Comparison of ENCODE assay signal across 11 cellular contexts in the genomic region with DNA sequence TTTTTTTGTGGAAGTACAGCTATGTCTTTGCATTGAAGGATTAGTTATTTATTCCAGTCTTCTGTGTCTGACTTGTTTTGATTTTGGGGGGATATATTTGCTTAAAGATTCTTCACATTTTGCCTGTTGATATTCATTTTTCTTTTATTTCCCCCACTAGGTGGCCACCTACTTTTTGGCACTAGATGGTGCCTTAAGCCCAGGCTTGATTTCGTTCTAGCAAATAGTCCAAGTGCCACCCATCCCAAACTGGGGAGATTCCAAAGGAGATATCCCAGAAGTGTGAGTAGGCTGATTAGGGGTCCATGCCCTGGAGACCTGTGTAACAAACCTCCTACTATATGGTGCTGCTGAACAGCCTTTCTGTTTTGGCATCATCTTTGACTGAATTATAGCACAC.
A peak's percentile ranks its signal among the peaks of the same experiment; 100 is the strongest.
DNase-seq lines count a peak whose midpoint lies in the region; ATAC-seq and TF ChIP-seq lines count a peak whose summit lies in the region.
"Had no signal": no experiment of that assay in that cellular context is flagged by ENCODE, and none has a peak within 500 bp of the region (broad histone marks: within the 10 kb centered on the region; RNA-seq: fewer than 3 reads in every experiment).

No MANE protein-coding gene starts in this region.

- H3K9ac ChIP-seq in Loucy (ENCODE audit: low read depth, low read length, poor library complexity, severe bottlenecking): no peak overlapping the region
- H3K9ac ChIP-seq: BLaER1 had no signal

- H3K27me3 ChIP-seq in Loucy (ENCODE audit: insufficient read depth, low read length, poor library complexity, severe bottlenecking) (no peaks in the 10 kb centered on the region), brain microvascular endothelial cell (replicated peaks) (no peaks in the 10 kb centered on the region), upper lobe of right lung (no peaks in the 10 kb centered on the region)
- H3K27me3 ChIP-seq: BLaER1 had no signal

- TF ChIP-seq CTCF in Loucy (conservative IDR thresholded peaks at IDR 0.05; ENCODE audit: low read length): peak; percentile 59
- peak; percentile 39 for TF ChIP-seq CTCF in brain microvascular endothelial cell (IDR thresholded peaks at IDR 0.05; ENCODE audit: low read depth, low read length, missing control alignments)
- no peak for TF ChIP-seq CTCF in upper lobe of right lung (IDR thresholded peaks at IDR 0.05)

- no peaks in the 10 kb centered on the region for H3K36me3 ChIP-seq in Loucy (ENCODE audit: insufficient read depth, low read length)
- H3K36me3 ChIP-seq in brain microvascular endothelial cell (replicated peaks): no peaks in the 10 kb centered on the region
- no peaks in the 10 kb centered on the region for H3K36me3 ChIP-seq in upper lobe of right lung
- H3K36me3 ChIP-seq: BLaER1 had no signal

- peak; percentile 8 to 27 for DNase-seq in SHP77 (lab: John Stamatoyannopoulos, UW)
- DNase-seq in SHP77 treated with DMSO at 0.1 percent for 48 hours (lab: John Stamatoyannopoulos, UW): no peak
- no peak for DNase-seq in brain microvascular endothelial cell
- DNase-seq in renal cortical epithelial cell (ENCODE audit: low read depth): peak; percentile 19
- no peak for DNase-seq in upper lobe of right lung
- DNase-seq: activated T-cell treated with anti-CD3 and anti-CD28 coated beads, Interleukin-2, amount 50 U/mL, for 24 hours; mucosa of descending colon had no signal

- ATAC-seq in GM21529 (IDR thresholded peaks at IDR 0.05; ENCODE audit: unreplicated experiment) (no peak), HG03342 (IDR thresholded peaks at IDR 0.05; ENCODE audit: unreplicated experiment) (no peak), upper lobe of right lung (no peak)
- ATAC-seq: mucosa of descending colon had no signal

- no peak overlapping the region for H3K4me2 ChIP-seq in Loucy (ENCODE audit: low read depth, low read length, poor library complexity, severe bottlenecking)
- H3K4me2 ChIP-seq: BLaER1 had no signal

- H3K4me1 ChIP-seq in Loucy (ENCODE audit: insufficient read depth, low read length, poor library complexity, severe bottlenecking): no peaks in the 10 kb centered on the region
- H3K4me1 ChIP-seq in upper lobe of right lung: no peaks in the 10 kb centered on the region
- H3K4me1 ChIP-seq: BLaER1 had no signal

- H3K27ac ChIP-seq in brain microvascular endothelial cell (no peak overlapping the region), upper lobe of right lung (no peak overlapping the region)
- H3K27ac ChIP-seq: BLaER1 had no signal

- H3K9me3 ChIP-seq in Loucy (ENCODE audit: insufficient read depth, low read depth, low read length) (no peaks in the 10 kb centered on the region), upper lobe of right lung (no peaks in the 10 kb centered on the region)
- H3K9me3 ChIP-seq: BLaER1, mucosa of descending colon had no signal

- no peaks in the 10 kb centered on the region for H3K79me2 ChIP-seq in Loucy (ENCODE audit: insufficient read depth, low read length)

- H3F3A ChIP-seq in Loucy (ENCODE audit: low read depth): no peaks in the 10 kb centered on the region

- in situ Hi-C loops in brain microvascular endothelial cell (cut with HindIII; ENCODE audit: low pct_ligation_motif_present, low sequenced_read_pairs): no loop called here

- intact Hi-C loops in upper lobe of right lung (cut with DNase I): no loop called here

- H4K20me1 ChIP-seq in Loucy (ENCODE audit: insufficient read depth, low read length, poor library complexity, severe bottlenecking): no peaks in the 10 kb centered on the region
- H4K20me1 ChIP-seq: BLaER1 had no signal

- no peak overlapping the region for H3K4me3 ChIP-seq in Loucy (ENCODE audit: low read length, poor library complexity, severe bottlenecking)
- no peak overlapping the region for H3K4me3 ChIP-seq in brain microvascular endothelial cell (ENCODE audit: low read depth, low read length)
- H3K4me3 ChIP-seq in upper lobe of right lung: no peak overlapping the region
- H3K4me3 ChIP-seq: BLaER1, mucosa of descending colon had no signal

- H2AFZ ChIP-seq in Loucy (ENCODE audit: low read length): no peak overlapping the region

- no peaks in the 10 kb centered on the region for H3K9me2 ChIP-seq in Loucy (replicated peaks; ENCODE audit: low read depth, low read length)

Comparison
In these comparisons a context has a peak if more than half of its experiments do, and no peak if none do; other contexts are left out.
1. DNase-seq: peak in SHP77 (2 of 2) and renal cortical epithelial cell (single experiment); none in SHP77 treated with DMSO at 0.1 percent for 48 hours (single experiment), brain microvascular endothelial cell (single experiment) and upper lobe of right lung (single experiment).